In the genomic region with DNA sequence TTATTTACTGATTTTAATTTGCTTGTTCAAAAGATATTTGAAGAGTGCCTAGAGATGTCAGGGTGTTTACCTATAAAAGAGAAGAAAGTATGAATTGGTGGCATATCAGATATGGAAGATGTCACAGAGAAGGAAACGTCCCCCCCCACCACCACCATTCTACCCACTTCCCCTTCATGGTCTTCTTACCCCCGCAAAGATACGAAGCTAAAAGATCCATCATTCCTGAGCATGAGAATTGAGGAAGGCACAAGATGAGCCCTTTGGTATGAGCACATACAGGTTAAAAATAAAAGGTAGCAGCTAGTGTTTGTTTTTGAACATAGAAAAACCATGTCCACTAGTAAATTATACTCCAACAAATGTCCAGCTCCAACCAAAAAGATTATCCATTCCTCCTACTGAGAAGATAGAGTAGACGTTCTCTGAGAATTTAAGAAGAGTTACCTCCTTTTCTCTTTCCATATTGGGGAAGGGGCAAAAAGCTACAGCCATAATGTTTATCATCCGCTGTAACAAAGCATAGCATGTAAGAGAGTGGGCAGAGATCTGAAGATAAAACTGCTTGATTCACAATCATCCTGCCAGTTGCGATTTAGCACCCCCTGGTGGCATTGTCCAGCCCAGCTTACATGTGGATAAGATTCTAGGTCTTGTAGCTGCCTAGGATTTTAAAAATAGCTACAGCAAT, we compare ENCODE assay signal across 8 cellular contexts. TPM values are rescaled to one million over a fixed set of nuclear protein-coding genes. Genes with fewer than 3 reads are reported as not detected.
A peak's percentile ranks its signal among the peaks of the same experiment; 100 is the strongest.
DNase-seq lines count a peak whose midpoint lies in the region; ATAC-seq and TF ChIP-seq lines count a peak whose summit lies in the region.

No MANE protein-coding gene starts in this region.

- H3K4me3 Mint-ChIP-seq in activated naive CD8-positive, alpha-beta T cell treated with anti-CD3 and anti-CD28 coated beads, Interleukin-2, amount 50 U/mL, for 24 hours = no peak overlapping the region

- no peaks in the 10 kb centered on the region for H3K9me3 ChIP-seq in psoas muscle
- H3K9me3 ChIP-seq in vagina = no peaks in the 10 kb centered on the region

- H3K27me3 Mint-ChIP-seq in activated naive CD8-positive, alpha-beta T cell treated with anti-CD3 and anti-CD28 coated beads, Interleukin-2, amount 50 U/mL, for 24 hours = no peaks in the 10 kb centered on the region

- DNase-seq in NCI-H146 (lab: John Stamatoyannopoulos, UW) (peak; percentile 77), T-helper 1 cell (peak; percentile 54 to 81 (median 73)), cardiac septum (ENCODE audit: low spot score) (peak; percentile 85), psoas muscle (peak; percentile 85 to 90), vagina (ENCODE audit: extremely low spot score in 2 of 2) (no peak)
- DNase-seq in activated naive CD8-positive, alpha-beta T cell treated with anti-CD3 and anti-CD28 coated beads, Interleukin-2, amount 50 U/mL, for 24 hours = peak; percentile 89

- H3K27ac ChIP-seq in C4-2B (no peak overlapping the region), psoas muscle (peak overlapping the region; percentile 49), vagina (no peak overlapping the region)

- TF ChIP-seq CTCF in C4-2B (conservative IDR thresholded peaks at IDR 0.05) (peak; percentile 92), psoas muscle (IDR thresholded peaks at IDR 0.05) (peak; percentile 86), vagina (IDR thresholded peaks at IDR 0.05) (peak; percentile 63 to 84 (median 69))

- H3K36me3 ChIP-seq in psoas muscle (ENCODE audit: insufficient read depth in 1 of 2, low read depth in 1 of 2) (peaks cover 0 to 34% of the 10 kb centered on the region in 2 donors), vagina (no peaks in the 10 kb centered on the region)

- intact Hi-C loops in cardiac septum (cut with DNase I) = loop anchor here (5.0 to 10.0 kb wide), 2 partner anchors 152 to 224 kb away; a partner anchor contains a TSS
- intact Hi-C loops in psoas muscle (cut with DNase I) = loop anchor here (2.0 to 10.0 kb wide), 5 partner anchors 47 to 232 kb away; partner anchors contain the start of genes HCFC2 (in 1 of the 2) and HSP90B1 (in 1 of the 2)
- intact Hi-C loops in vagina (cut with DNase I) = no loop called here

- H3K27me3 ChIP-seq in psoas muscle (ENCODE audit: insufficient read depth in 3 of 3, low read length in 2 of 3) (no peaks in the 10 kb centered on the region), vagina (no peaks in the 10 kb centered on the region)

- no peaks in the 10 kb centered on the region for H3K9me3 Mint-ChIP-seq in activated naive CD8-positive, alpha-beta T cell treated with anti-CD3 and anti-CD28 coated beads, Interleukin-2, amount 50 U/mL, for 24 hours

- peaks cover 12% of the 10 kb centered on the region for H3K4me1 ChIP-seq in psoas muscle
- no peaks in the 10 kb centered on the region for H3K4me1 ChIP-seq in vagina

- TF ChIP-seq POLR2A in vagina (IDR thresholded peaks at IDR 0.05) = no peak

- WGBS in psoas muscle, 3 donors = 41 to 59% (median 55%) methylated on average over 6 of the region's 6 CpGs

- H3K4me3 ChIP-seq in psoas muscle = no peak overlapping the region
- no peak overlapping the region for H3K4me3 ChIP-seq in vagina

- no peaks in the 10 kb centered on the region for H3K36me3 Mint-ChIP-seq in activated naive CD8-positive, alpha-beta T cell treated with anti-CD3 and anti-CD28 coated beads, Interleukin-2, amount 50 U/mL, for 24 hours (ENCODE audit: low read depth)

- peaks cover 7% of the 10 kb centered on the region for H3K4me1 Mint-ChIP-seq in activated naive CD8-positive, alpha-beta T cell treated with anti-CD3 and anti-CD28 coated beads, Interleukin-2, amount 50 U/mL, for 24 hours

- H3K27ac Mint-ChIP-seq in activated naive CD8-positive, alpha-beta T cell treated with anti-CD3 and anti-CD28 coated beads, Interleukin-2, amount 50 U/mL, for 24 hours = no peak overlapping the region

- ATAC-seq in GM21447 (IDR thresholded peaks at IDR 0.05; ENCODE audit: unreplicated experiment) (peak; percentile 74), psoas muscle (peak; percentile 92 to 97 (median 94))
- peak; percentile 98 for ATAC-seq in activated naive CD8-positive, alpha-beta T cell treated with anti-CD3 and anti-CD28 coated beads, Interleukin-2, amount 50 U/mL, for 24 hours

RNA-seq across cellular contexts. Expression of gene NFYB, which starts 29.1 kb away (rescaled TPM):
- total RNA-seq in cardiac septum (31.1 TPM), psoas muscle (10 to 100 TPM; 14.5 to 32.2 (median 21.9) TPM), vagina (32.9 TPM)
- 10 to 100 TPM; 10.1 to 28.0 (median 20.1) TPM for polyA plus RNA-seq in psoas muscle

RNA-seq across cellular contexts. Expression of gene HCFC2, which starts 44.6 kb away (rescaled TPM):
- total RNA-seq in cardiac septum = 14.4 TPM
- total RNA-seq in psoas muscle = 10 to 100 TPM; 22.8 to 27.8 (median 24.5) TPM
- 10 to 100 TPM; 10.1 to 21.7 (median 10.3) TPM for polyA plus RNA-seq in psoas muscle
- total RNA-seq in vagina = 28.7 TPM

RNA-seq across cellular contexts. Expression of gene GLT8D2, which starts 58.9 kb away (rescaled TPM):
- total RNA-seq in cardiac septum (5.5 TPM), psoas muscle (1 to 10 TPM in 3 of 4 donors, under 1 TPM in 1; 0.71 to 5.2 (median 1.9) TPM), vagina (11.0 TPM)
- 1 to 10 TPM; 1.1 to 1.7 (median 1.3) TPM for polyA plus RNA-seq in psoas muscle

Comparison
In these comparisons a context has a peak if more than half of its experiments do, and no peak if none do; other contexts are left out.
1. DNase-seq: peak in NCI-H146 (single experiment), T-helper 1 cell (5 of 5), activated naive CD8-positive, alpha-beta T cell treated with anti-CD3 and anti-CD28 coated beads, Interleukin-2, amount 50 U/mL, for 24 hours (single experiment), cardiac septum (single experiment) and psoas muscle (2 of 2); none in vagina (0 of 2).
2. Peak in every context shown above with its lines, with median percentiles within 50 percentile points of each other: CTCF ChIP-seq and ATAC-seq.